In genomic region chr1:33331444-33332356, GRCh38 we compare ENCODE assay signal across 14 cellular contexts. TPM values are rescaled to one million over a fixed set of nuclear protein-coding genes. Genes with fewer than 3 reads are reported as not detected.
DNase-seq lines count a peak whose midpoint lies in the region; ATAC-seq and TF ChIP-seq lines count a peak whose summit lies in the region.
"Had no signal": no experiment of that assay in that cellular context is flagged by ENCODE, and none has a peak within 500 bp of the region (broad histone marks: within the 10 kb centered on the region; RNA-seq: fewer than 3 reads in every experiment).

No MANE protein-coding gene starts in this region.

- no peaks in the 10 kb centered on the region for H3K9me3 Mint-ChIP-seq in activated CD4-positive, alpha-beta T cell treated with anti-CD3 and anti-CD28 coated beads, Interleukin-2, amount 10 ng/mL, durations not matched to agents 24 days and 14 days
- H3K9me3 Mint-ChIP-seq in endothelial cell (ENCODE audit: unreplicated experiment) (no peaks in the 10 kb centered on the region), nephron (no peaks in the 10 kb centered on the region)
- H3K9me3 Mint-ChIP-seq: stimulated activated naive CD8-positive, alpha-beta T cell treated with anti-CD3 and anti-CD28 coated beads, Interleukin-15, Interleukin-2, amounts not matched to agents 100 ng/mL and 50 ng/mL, for 24 hours had no signal

- H3K27me3 ChIP-seq in thoracic aorta (replicated peaks; ENCODE audit: insufficient read depth): no peaks in the 10 kb centered on the region

- peaks cover 11% of the 10 kb centered on the region for H3K4me1 Mint-ChIP-seq in activated CD4-positive, alpha-beta T cell treated with anti-CD3 and anti-CD28 coated beads, Interleukin-2, amount 10 ng/mL, durations not matched to agents 24 days and 14 days
- peaks cover 42% of the 10 kb centered on the region for H3K4me1 Mint-ChIP-seq in endothelial cell (ENCODE audit: unreplicated experiment)
- H3K4me1 Mint-ChIP-seq in nephron: peaks cover 49% of the 10 kb centered on the region

- no peak overlapping the region for H3K4me3 ChIP-seq in thoracic aorta

- peak overlapping the region; percentile 76 to 95 for H3K27ac ChIP-seq in thoracic aorta
- H3K27ac ChIP-seq: 22Rv1 had no signal

- no peak for DNase-seq in activated CD4-positive, alpha-beta T cell treated with anti-CD3 and anti-CD28 coated beads, Interleukin-2, amount 10 ng/mL, durations not matched to agents 24 days and 14 days
- DNase-seq in activated CD4-positive, alpha-beta T cell treated with anti-CD3 and anti-CD28 coated beads, Interleukin-2, amount 50 U/mL, for 4 hours: no peak
- no peak for DNase-seq in endothelial cell (ENCODE audit: low spot score)
- no peak for DNase-seq in thoracic aorta (ENCODE audit: low spot score)
- no peak for DNase-seq in LoVo (ENCODE audit: low spot score)
- no peak for DNase-seq in stimulated activated CD4-positive, alpha-beta T cell treated with anti-CD3 and anti-CD28 coated beads, Interleukin-4, amount 100 ng/mL, for 24 hours
- DNase-seq: MV-4-11; SHP77; stimulated activated CD4-positive, alpha-beta T cell treated with anti-CD3 and anti-CD28 coated beads, Interleukin-1b, Interleukin-23, amount 100 ng/mL, for 48 hours had no signal

- H3K36me3 ChIP-seq in thoracic aorta: peaks cover 70% of the 10 kb centered on the region

- H3K4me1 ChIP-seq in thoracic aorta (ENCODE audit: control insufficient read depth in 1 of 2, low read depth in 2 of 2): peaks cover 64 to 72% of the 10 kb centered on the region in 2 donors

- ATAC-seq in thoracic aorta (ENCODE audit: insufficient number of reproducible peaks, low FRiP score, low read depth) (no peak), HG02884 (IDR thresholded peaks at IDR 0.05; ENCODE audit: unreplicated experiment) (no peak)

- TF ChIP-seq CTCF in endothelial cell (IDR thresholded peaks at IDR 0.05; ENCODE audit: unreplicated experiment): no peak
- no peak for TF ChIP-seq CTCF in nephron (IDR thresholded peaks at IDR 0.05; ENCODE audit: unreplicated experiment in 3 of 3)
- no peak for TF ChIP-seq CTCF in thoracic aorta (IDR thresholded peaks at IDR 0.05)

- no peaks in the 10 kb centered on the region for H3K9me3 ChIP-seq in thoracic aorta

- peak overlapping the region; percentile 34 for H3K27ac Mint-ChIP-seq in activated CD4-positive, alpha-beta T cell treated with anti-CD3 and anti-CD28 coated beads, Interleukin-2, amount 10 ng/mL, durations not matched to agents 24 days and 14 days
- peak overlapping the region; percentile 67 for H3K27ac Mint-ChIP-seq in endothelial cell (ENCODE audit: unreplicated experiment)
- H3K27ac Mint-ChIP-seq in nephron: peak overlapping the region; percentile 20 to 60 (median 32)
- H3K27ac Mint-ChIP-seq: stimulated activated naive CD8-positive, alpha-beta T cell treated with anti-CD3 and anti-CD28 coated beads, Interleukin-15, Interleukin-2, amounts not matched to agents 100 ng/mL and 50 ng/mL, for 24 hours had no signal

- intact Hi-C loops in activated CD4-positive, alpha-beta T cell treated with anti-CD3 and anti-CD28 coated beads, Interleukin-2, amount 10 ng/mL, durations not matched to agents 24 days and 14 days (cut with micrococcal nuclease): no loop called here

- H3K36me3 Mint-ChIP-seq in activated CD4-positive, alpha-beta T cell treated with anti-CD3 and anti-CD28 coated beads, Interleukin-2, amount 10 ng/mL, durations not matched to agents 24 days and 14 days (ENCODE audit: low read depth): peaks cover 50% of the 10 kb centered on the region
- H3K36me3 Mint-ChIP-seq in endothelial cell (ENCODE audit: low read depth, unreplicated experiment): peaks cover 54% of the 10 kb centered on the region
- peaks cover 80% of the 10 kb centered on the region for H3K36me3 Mint-ChIP-seq in nephron (ENCODE audit: low read depth)

- H3K27me3 Mint-ChIP-seq in activated CD4-positive, alpha-beta T cell treated with anti-CD3 and anti-CD28 coated beads, Interleukin-2, amount 10 ng/mL, durations not matched to agents 24 days and 14 days: no peaks in the 10 kb centered on the region
- H3K27me3 Mint-ChIP-seq in endothelial cell (ENCODE audit: unreplicated experiment): peaks cover 5% of the 10 kb centered on the region
- H3K27me3 Mint-ChIP-seq in nephron (ENCODE audit: low read depth): no peaks in the 10 kb centered on the region
- H3K27me3 Mint-ChIP-seq: stimulated activated naive CD8-positive, alpha-beta T cell treated with anti-CD3 and anti-CD28 coated beads, Interleukin-15, Interleukin-2, amounts not matched to agents 100 ng/mL and 50 ng/mL, for 24 hours had no signal

- no peak overlapping the region for H3K4me3 Mint-ChIP-seq in activated CD4-positive, alpha-beta T cell treated with anti-CD3 and anti-CD28 coated beads, Interleukin-2, amount 10 ng/mL, durations not matched to agents 24 days and 14 days
- peak overlapping the region; percentile 72 for H3K4me3 Mint-ChIP-seq in endothelial cell (ENCODE audit: unreplicated experiment)
- no peak overlapping the region for H3K4me3 Mint-ChIP-seq in nephron
- H3K4me3 Mint-ChIP-seq: stimulated activated naive CD8-positive, alpha-beta T cell treated with anti-CD3 and anti-CD28 coated beads, Interleukin-15, Interleukin-2, amounts not matched to agents 100 ng/mL and 50 ng/mL, for 24 hours had no signal

RNA-seq across cellular contexts. Expression of gene A3GALT2, which starts 10.8 kb away (rescaled TPM):
- not detected in 2 replicates for total RNA-seq in activated CD4-positive, alpha-beta T cell treated with anti-CD3 and anti-CD28 coated beads, Interleukin-2, amount 10 ng/mL, durations not matched to agents 24 days and 14 days
- total RNA-seq in endothelial cell (ENCODE audit: unreplicated experiment) (not detected), thoracic aorta (under 1 TPM; 0.54 to 0.71 TPM)
- total RNA-seq: NCI-H460 had no signal
